In genomic region chr9:37921168-37921510, GRCh38 we compare ENCODE assay signal across 1 cellular context.
TF ChIP-seq lines count a peak whose summit lies in the region.

No MANE protein-coding gene starts in this region.

TF ChIP-seq in H1, 55 proteins besides CTCF, POLR2A, EP300 and RAD21:
- TF ChIP-seq TCF12 (IDR thresholded peaks at IDR 0.05; ENCODE audit: low read depth, low read length) (no peak), CBX5 (IDR thresholded peaks at IDR 0.05; ENCODE audit: low read depth, low read length) (no peak)
